8 cellular contexts compared by ENCODE assay signal in the genomic region with DNA sequence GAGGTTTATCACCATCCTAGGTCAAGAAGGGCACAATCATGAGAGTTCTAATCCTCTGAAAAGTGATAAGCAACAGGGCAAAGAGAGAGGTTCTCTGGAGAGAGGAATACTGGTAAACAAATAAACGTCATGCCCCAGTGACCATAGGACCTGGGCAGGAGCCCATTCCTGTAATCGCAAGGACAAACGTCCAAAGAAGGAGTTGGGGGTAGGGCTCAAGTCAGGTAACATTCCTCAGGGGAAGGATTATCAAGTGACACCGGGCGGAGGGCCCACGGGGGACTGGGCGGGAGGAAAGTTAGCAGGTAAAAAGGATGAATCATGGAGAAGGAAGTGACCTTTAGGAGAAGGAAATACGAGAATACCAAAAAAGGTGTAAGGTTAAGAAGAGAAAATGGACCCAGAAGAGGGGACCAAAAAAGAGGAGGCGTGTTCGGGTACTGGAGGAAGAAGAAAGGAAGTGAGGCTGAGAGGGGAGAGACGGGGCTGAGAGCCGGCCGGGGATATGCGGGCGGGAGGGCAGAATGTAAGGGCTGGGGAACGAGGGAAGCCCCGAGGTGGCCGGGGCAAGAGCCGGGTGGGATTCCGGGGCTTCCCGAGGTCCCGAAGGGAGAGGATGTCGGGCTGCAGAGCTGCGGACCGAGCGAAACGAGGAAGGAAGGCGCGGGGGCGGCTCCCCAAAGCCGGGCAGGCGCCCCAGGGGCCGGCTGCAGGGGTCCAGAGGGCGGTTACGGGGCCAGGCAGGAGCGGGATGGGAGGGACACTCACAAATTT. TPM values are rescaled to one million over a fixed set of nuclear protein-coding genes. Genes with fewer than 3 reads are reported as not detected.
DNase-seq lines count a peak whose midpoint lies in the region; ATAC-seq and TF ChIP-seq lines count a peak whose summit lies in the region.

No MANE protein-coding gene starts in this region.

- TF ChIP-seq CTCF in AG09309 (IDR thresholded peaks at IDR 0.05; ENCODE audit: control insufficient read depth, insufficient read depth, low read depth, low read length, missing control alignments) = no peak
- TF ChIP-seq CTCF in natural killer cell (IDR thresholded peaks at IDR 0.05) = no peak
- no peak for TF ChIP-seq CTCF in upper lobe of right lung (IDR thresholded peaks at IDR 0.05)

- ATAC-seq in GM18868 (IDR thresholded peaks at IDR 0.05; ENCODE audit: unreplicated experiment) (peak; percentile 19), HG03066 (IDR thresholded peaks at IDR 0.05; ENCODE audit: low read depth, unreplicated experiment) (peak; percentile 26), natural killer cell (peak; percentile 22 to 54 (median 26)), upper lobe of right lung (peak; percentile 69)

- H3K4me3 ChIP-seq in AG09309 (ENCODE audit: control insufficient read depth, low read depth, low read length) (peak overlapping the region; percentile 63), esophagus (ENCODE audit: low read depth in 1 of 2, low read length in 2 of 2) (peak overlapping the region; percentile 85 to 87), upper lobe of right lung (peak overlapping the region; percentile 95)

- peak overlapping the region; percentile 100 for H3K4me3 Mint-ChIP-seq in natural killer cell

- peaks cover 19% of the 10 kb centered on the region for H3K36me3 Mint-ChIP-seq in natural killer cell

- DNase-seq in AG09309 (ENCODE audit: low read depth) = no peak
- peak; percentile 83 to 84 for DNase-seq in NCI-H526 (lab: John Stamatoyannopoulos, UW)
- DNase-seq in activated CD8-positive, alpha-beta memory T cell treated with anti-CD3 and anti-CD28 coated beads, Interleukin-2, amount 50 U/mL, for 48 hours = peak; percentile 76
- peak; percentile 26 for DNase-seq in natural killer cell
- DNase-seq in upper lobe of right lung = peak; percentile 88

- no peaks in the 10 kb centered on the region for H3K27me3 ChIP-seq in esophagus (ENCODE audit: control insufficient read depth in 1 of 2, insufficient read depth in 2 of 2, low read length in 2 of 2)
- no peaks in the 10 kb centered on the region for H3K27me3 ChIP-seq in upper lobe of right lung

- H3K36me3 ChIP-seq in esophagus (ENCODE audit: control insufficient read depth in 2 of 2, insufficient read depth in 2 of 2, low read length in 1 of 2) (peaks cover 4 to 5% of the 10 kb centered on the region in 2 donors), upper lobe of right lung (peaks cover 31% of the 10 kb centered on the region)

- intact Hi-C loops in natural killer cell (cut with micrococcal nuclease) = loop anchor here (2.0 kb wide), 1 partner anchor 19 kb away; the partner anchor contains the start of genes HDAC3 and RELL2
- intact Hi-C loops in upper lobe of right lung (cut with DNase I) = no loop called here

- no peaks in the 10 kb centered on the region for H3K9me3 Mint-ChIP-seq in natural killer cell

- WGBS in esophagus, 2 donors = 1% methylated on average over 35 to 36 of the region's 36 CpGs

- H3K27me3 Mint-ChIP-seq in natural killer cell (ENCODE audit: low read depth in 2 of 2) = no peaks in the 10 kb centered on the region

- peaks cover 45 to 46% of the 10 kb centered on the region in 2 donors for H3K4me1 Mint-ChIP-seq in natural killer cell

- H3K27ac Mint-ChIP-seq in natural killer cell = peak overlapping the region; percentile 93 to 96

- H3K27ac ChIP-seq in esophagus (ENCODE audit: low read depth in 2 of 2, low read length in 1 of 2) = peak overlapping the region; percentile 97
- H3K27ac ChIP-seq in upper lobe of right lung = peak overlapping the region; percentile 95

- H3K9me3 ChIP-seq in esophagus (ENCODE audit: control insufficient read depth in 2 of 2, insufficient read depth in 1 of 2, low read depth in 1 of 2, low read length in 1 of 2) (no peaks in the 10 kb centered on the region), upper lobe of right lung (no peaks in the 10 kb centered on the region)

- H3K4me1 ChIP-seq in esophagus (ENCODE audit: control insufficient read depth in 2 of 2, insufficient read depth in 2 of 2, low read length in 1 of 2) (no peaks in the 10 kb centered on the region), upper lobe of right lung (peaks cover 27% of the 10 kb centered on the region)

RNA-seq across cellular contexts. Expression of gene DIAPH1, which starts 0.6 kb away (rescaled TPM):
- polyA plus RNA-seq in esophagus = 10 to 100 TPM; 84.2 to 84.5 TPM
- total RNA-seq in natural killer cell = 100 to 1,000 TPM; 410 to 456 (median 419) TPM
- 118 TPM for total RNA-seq in upper lobe of right lung

RNA-seq across cellular contexts. Expression of gene HDAC3, which starts 18.4 kb away (rescaled TPM):
- 10 to 100 TPM; 38.9 to 46.3 TPM for polyA plus RNA-seq in esophagus
- total RNA-seq in natural killer cell = 10 to 100 TPM; 66.0 to 85.7 (median 74.7) TPM
- 42.1 TPM for total RNA-seq in upper lobe of right lung

RNA-seq across cellular contexts. Expression of gene RELL2, which starts 18.6 kb away (rescaled TPM):
- 1 to 10 TPM; 6.3 to 6.7 TPM for polyA plus RNA-seq in esophagus
- 1 to 10 TPM; 5.7 to 6.6 (median 6.1) TPM for total RNA-seq in natural killer cell
- total RNA-seq in upper lobe of right lung = 6.1 TPM

RNA-seq across cellular contexts. Expression of gene FCHSD1, which starts 33.0 kb away (rescaled TPM):
- 10 to 100 TPM; 10.3 to 16.2 TPM for polyA plus RNA-seq in esophagus
- total RNA-seq in natural killer cell = 100 to 1,000 TPM; 134 to 155 (median 147) TPM
- total RNA-seq in upper lobe of right lung = 13.6 TPM

Comparison
In these comparisons a context has a peak if more than half of its experiments do, and no peak if none do; other contexts are left out.
1. ATAC-seq: peak in every context shown above with its lines; median percentile 69 in upper lobe of right lung; 26 in HG03066; 26 in natural killer cell; 19 in GM18868.